In the genomic region with DNA sequence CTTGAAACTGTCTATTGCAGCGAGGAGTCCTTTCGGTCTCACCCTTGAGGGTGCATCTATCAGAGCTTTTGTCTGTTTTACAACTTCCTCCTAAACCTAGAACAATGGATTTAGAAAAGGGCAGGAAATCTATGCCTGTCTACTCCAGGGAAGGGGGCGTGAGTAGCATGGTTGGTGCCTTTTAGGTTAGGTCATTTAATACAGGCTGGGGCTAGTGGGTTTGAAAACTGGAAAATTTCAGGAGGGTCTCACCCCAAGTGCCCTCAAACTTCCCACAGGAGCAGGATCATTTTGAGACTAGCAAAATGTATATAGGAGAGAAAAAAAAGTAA, we compare ENCODE assay signal across 19 cellular contexts. TPM values are rescaled to one million over a fixed set of nuclear protein-coding genes. Genes with fewer than 3 reads are reported as not detected.
A peak's percentile ranks its signal among the peaks of the same experiment; 100 is the strongest.
DNase-seq lines count a peak whose midpoint lies in the region; ATAC-seq, FAIRE-seq and TF ChIP-seq lines count a peak whose summit lies in the region.
"Had no signal": no experiment of that assay in that cellular context is flagged by ENCODE, and none has a peak within 500 bp of the region (broad histone marks: within the 10 kb centered on the region; RNA-seq: fewer than 3 reads in every experiment).

No MANE protein-coding gene starts in this region.

- H3K36me3 ChIP-seq in PC-9 (ENCODE audit: low read depth), result no peaks in the 10 kb centered on the region
- H3K36me3 ChIP-seq in endothelial cell of umbilical vein (ENCODE audit: control insufficient read depth in 2 of 2, extremely low read depth in 1 of 2, insufficient read depth in 2 of 2, low read length in 2 of 2), result no peaks in the 10 kb centered on the region
- H3K36me3 ChIP-seq: left ventricle myocardium inferior had no signal

- BruUV-seq in PC-9 (replicated peaks; lab: Mats Ljungman, UMichigan) (no TSS peak), endothelial cell of umbilical vein (replicated peaks; lab: Mats Ljungman, UMichigan) (no TSS peak)

- no peaks in the 10 kb centered on the region for H3K9me3 ChIP-seq in PC-9 (ENCODE audit: insufficient read depth, low read depth)
- H3K9me3 ChIP-seq in endothelial cell of umbilical vein (replicated peaks; ENCODE audit: control insufficient read depth, insufficient read depth, low read length), result no peaks in the 10 kb centered on the region
- H3K9me3 ChIP-seq: left ventricle myocardium inferior had no signal

- intact Hi-C loops in PC-9 (cut with micrococcal nuclease; ENCODE audit: unreplicated experiment), result no loop called here
- intact Hi-C loops in endothelial cell of umbilical vein (cut with micrococcal nuclease), result no loop called here

- H3K27me3 ChIP-seq in PC-9 (ENCODE audit: insufficient read depth, low read depth) (no peaks in the 10 kb centered on the region), endothelial cell of umbilical vein (ENCODE audit: control insufficient read depth in 2 of 2, insufficient read depth in 2 of 2, low read length in 2 of 2) (peaks cover 6% of the 10 kb centered on the region in 2 experiments)

- TF ChIP-seq POLR2A in endothelial cell of umbilical vein (IDR thresholded peaks at IDR 0.05; ENCODE audit: low read depth, low read length), result no peak

- H3K79me2 ChIP-seq in PC-9 (ENCODE audit: low read depth), result no peaks in the 10 kb centered on the region
- no peaks in the 10 kb centered on the region for H3K79me2 ChIP-seq in endothelial cell of umbilical vein (ENCODE audit: control insufficient read depth, insufficient read depth, low read length)

- DNase-seq in DMS53 (lab: John Stamatoyannopoulos, UW) (peak; percentile 60), DMS53 treated with DMSO at 0.1 percent for 48 hours (lab: John Stamatoyannopoulos, UW; ENCODE audit: unreplicated experiment) (no peak), PC-9 (no peak), endothelial cell of umbilical vein (ENCODE audit: low read depth, low spot score) (no peak), progenitor cell of endocrine pancreas (ENCODE audit: low spot score, unreplicated experiment) (no peak), T-helper 2 cell (no peak), HuH-7.5 (ENCODE audit: low spot score) (no peak)
- DNase-seq: activated T-cell treated with anti-CD3 and anti-CD28 coated beads, Interleukin-2, amount 50 U/mL, for 24 hours; CD4-positive, alpha-beta memory T cell; effector memory CD4-positive, alpha-beta T cell; left ventricle myocardium inferior; NCI-H2029 treated with DMSO at 0.1 percent for 48 hours; NCI-H510A; stimulated activated naive CD8-positive, alpha-beta T cell treated with anti-CD3 and anti-CD28 coated beads, Interleukin-15, amount 100 ng/mL, for 72 hours had no signal

- POLR2A ChIA-PET in PC-9 (lab: Charles Lee; ENCODE audit: unreplicated experiment), result no interaction called here
- POLR2A ChIA-PET in endothelial cell of umbilical vein (lab: Charles Lee), result no interaction called here

- H4K20me1 ChIP-seq in PC-9 (ENCODE audit: insufficient read depth) (no peaks in the 10 kb centered on the region), endothelial cell of umbilical vein (replicated peaks; ENCODE audit: control insufficient read depth, extremely low read depth, insufficient read depth, low read length) (no peaks in the 10 kb centered on the region)

- H3K4me2 ChIP-seq in PC-9, result peak overlapping the region; percentile 80
- H3K4me2 ChIP-seq in endothelial cell of umbilical vein (ENCODE audit: insufficient read depth, low read length), result peak overlapping the region; percentile 72

- peaks cover 23% of the 10 kb centered on the region for H3K4me1 Mint-ChIP-seq in progenitor cell of endocrine pancreas (ENCODE audit: low read depth)
- H3K4me1 Mint-ChIP-seq: CD4-positive, alpha-beta memory T cell had no signal

- H3K9ac ChIP-seq in endothelial cell of umbilical vein (replicated peaks; ENCODE audit: extremely low read depth, insufficient read depth, low read length), result peak overlapping the region; percentile 41

- H3K9me2 ChIP-seq in PC-9 (ENCODE audit: insufficient read depth), result no peaks in the 10 kb centered on the region

- no peaks in the 10 kb centered on the region for H3K9me1 ChIP-seq in endothelial cell of umbilical vein (replicated peaks; ENCODE audit: control insufficient read depth, extremely low read depth, insufficient read depth, low read length)

- no peaks in the 10 kb centered on the region for H3K27me3 Mint-ChIP-seq in progenitor cell of endocrine pancreas

- no peak for TF ChIP-seq CTCF in PC-9 (conservative IDR thresholded peaks at IDR 0.05)
- no peak for TF ChIP-seq CTCF in endothelial cell of umbilical vein (IDR thresholded peaks at IDR 0.05; ENCODE audit: extremely low read depth in 1 of 2, insufficient read depth in 1 of 2, low read depth in 1 of 2, low read length in 2 of 2)
- TF ChIP-seq CTCF in progenitor cell of endocrine pancreas (IDR thresholded peaks at IDR 0.05; ENCODE audit: unreplicated experiment), result no peak

- CTCF ChIA-PET in PC-9 (lab: Charles Lee) (no interaction called here), endothelial cell of umbilical vein (lab: Charles Lee) (no interaction called here)

- H3K27ac Mint-ChIP-seq in progenitor cell of endocrine pancreas, result peak overlapping the region; percentile 66
- H3K27ac Mint-ChIP-seq: activated naive CD8-positive, alpha-beta T cell treated with anti-CD3 and anti-CD28 coated beads for 36 hours; activated T-cell treated with anti-CD3 and anti-CD28 coated beads, Interleukin-2, amount 50 U/mL, for 24 hours; CD4-positive, alpha-beta memory T cell; stimulated activated naive CD8-positive, alpha-beta T cell treated with anti-CD3 and anti-CD28 coated beads, Interleukin-15, amount 100 ng/mL, for 72 hours had no signal

- H3K4me3 ChIP-seq in PC-9, result peak overlapping the region; percentile 45; the same call in 1 of the 2 replicates
- H3K4me3 ChIP-seq in endothelial cell of umbilical vein (replicated peaks in 1 of 3; ENCODE audit: insufficient read depth in 1 of 3, low read depth in 1 of 3, low read length in 3 of 3), result peak overlapping the region in 1 of 3 experiments; percentile 29
- H3K4me3 ChIP-seq: left ventricle myocardium inferior had no signal

- peaks cover 23% of the 10 kb centered on the region; the same call in 1 of the 2 replicates for H3F3A ChIP-seq in PC-9 (ENCODE audit: insufficient read depth, low read depth)

- H2AFZ ChIP-seq in PC-9 (no peak overlapping the region), endothelial cell of umbilical vein (ENCODE audit: low read depth, low read length) (peak overlapping the region; percentile 94)

- H3K27ac ChIP-seq in PC-9 (peak overlapping the region; percentile 97), endothelial cell of umbilical vein (ENCODE audit: insufficient read depth, low read depth, low read length) (peak overlapping the region; percentile 46)
- H3K27ac ChIP-seq: 22Rv1, left ventricle myocardium inferior had no signal

- dilution Hi-C loops in endothelial cell of umbilical vein (cut with MboI; ENCODE audit: extremely low pct_ligation_motif_present, low sequenced_read_pairs), result no loop called here

- no peaks in the 10 kb centered on the region for H3K36me3 Mint-ChIP-seq in progenitor cell of endocrine pancreas (ENCODE audit: insufficient read depth)
- H3K36me3 Mint-ChIP-seq: activated naive CD8-positive, alpha-beta T cell treated with anti-CD3 and anti-CD28 coated beads for 36 hours; CD4-positive, alpha-beta memory T cell had no signal

- H3K9me3 Mint-ChIP-seq in progenitor cell of endocrine pancreas (ENCODE audit: low read depth), result peaks cover 10% of the 10 kb centered on the region
- H3K9me3 Mint-ChIP-seq: activated naive CD8-positive, alpha-beta T cell treated with anti-CD3 and anti-CD28 coated beads for 36 hours; activated T-cell treated with anti-CD3 and anti-CD28 coated beads, Interleukin-2, amount 50 U/mL, for 24 hours; stimulated activated naive CD8-positive, alpha-beta T cell treated with anti-CD3 and anti-CD28 coated beads, Interleukin-15, amount 100 ng/mL, for 72 hours had no signal

- peak; percentile 73 for FAIRE-seq in endothelial cell of umbilical vein (lab: Jason Lieb, UNC)
- FAIRE-seq: bronchial epithelial cell, TTC549 had no signal

- H3K4me1 ChIP-seq in PC-9 (replicated peaks; ENCODE audit: insufficient read depth) (peaks cover 30% of the 10 kb centered on the region), endothelial cell of umbilical vein (ENCODE audit: control insufficient read depth, extremely low read depth, insufficient read depth, low read length) (peaks cover 12% of the 10 kb centered on the region)
- H3K4me1 ChIP-seq: left ventricle myocardium inferior had no signal

- ATAC-seq in GM18502 (IDR thresholded peaks at IDR 0.05; ENCODE audit: poor library complexity, unreplicated experiment), result no peak

- H3K4me3 Mint-ChIP-seq in progenitor cell of endocrine pancreas (ENCODE audit: low read depth), result no peak overlapping the region
- H3K4me3 Mint-ChIP-seq: activated naive CD8-positive, alpha-beta T cell treated with anti-CD3 and anti-CD28 coated beads for 36 hours; activated T-cell treated with anti-CD3 and anti-CD28 coated beads, Interleukin-2, amount 50 U/mL, for 24 hours; CD4-positive, alpha-beta memory T cell; stimulated activated naive CD8-positive, alpha-beta T cell treated with anti-CD3 and anti-CD28 coated beads, Interleukin-15, amount 100 ng/mL, for 72 hours had no signal

TF ChIP-seq in endothelial cell of umbilical vein, 7 proteins besides CTCF, POLR2A, EP300 and RAD21 (continues in another document):
- TF ChIP-seq POLR2AphosphoS5 (IDR thresholded peaks at IDR 0.05; ENCODE audit: insufficient read depth, low read depth, low read length), result no peak
- TF ChIP-seq GATA2 (IDR thresholded peaks at IDR 0.05; ENCODE audit: insufficient read depth, insufficient read length, low read depth, low read length), result no peak
- no peak for TF ChIP-seq MYC (IDR thresholded peaks at IDR 0.05; ENCODE audit: low read depth, low read length)
- no peak for TF ChIP-seq MAX (IDR thresholded peaks at IDR 0.05; ENCODE audit: insufficient read depth, insufficient read length)
- no peak for TF ChIP-seq EZH2 (IDR thresholded peaks at IDR 0.05; ENCODE audit: borderline replicate concordance, low read depth, low read length, severe bottlenecking)
- no peak for TF ChIP-seq JUN (IDR thresholded peaks at IDR 0.05; ENCODE audit: borderline replicate concordance, insufficient read depth, insufficient read length, low read depth)

RNA-seq across cellular contexts. Expression of gene BMP6, which starts 33.5 kb away (rescaled TPM):
- total RNA-seq in PC-9 (2021) (not detected in 2 replicates), endothelial cell of umbilical vein (221 and 234 TPM in 2 replicates), progenitor cell of endocrine pancreas (2.5 and 3.4 TPM in 2 replicates)
- polyA plus RNA-seq in endothelial cell of umbilical vein, result 276 and 285 TPM in 2 replicates
- 243 and 254 TPM in 2 replicates for polyA plus RNA-seq in endothelial cell of umbilical vein (2011; cell fraction: cytosol; rRNA removed)
- polyA plus RNA-seq in endothelial cell of umbilical vein (2011; cell fraction: nucleus; rRNA removed), result 202 and 209 TPM in 2 replicates
- 157 and 189 TPM in 2 replicates for polyA plus RNA-seq in endothelial cell of umbilical vein (2012)
- polyA minus RNA-seq in endothelial cell of umbilical vein, result 432 and 438 TPM in 2 replicates
- 42.2 TPM for polyA minus RNA-seq in endothelial cell of umbilical vein (2011; cell fraction: cytosol; rRNA and poly(A)+ RNA removed)
- polyA minus RNA-seq in endothelial cell of umbilical vein (2011; cell fraction: nucleus; rRNA and poly(A)+ RNA removed), result 249 and 278 TPM in 2 replicates
- total RNA-seq: activated naive CD8-positive, alpha-beta T cell treated with anti-CD3 and anti-CD28 coated beads for 36 hours; CD4-positive, alpha-beta memory T cell had no signal

Comparison
In these comparisons a context has a peak if more than half of its experiments do, and no peak if none do; other contexts are left out.
1. RNA of gene BMP6, which starts 33.5 kb away (total RNA-seq): 221 to 234 TPM in endothelial cell of umbilical vein; 2.5 to 3.4 TPM in progenitor cell of endocrine pancreas and not detected in PC-9; every median in the first group is over 10 times any median in the second.